16 cellular contexts compared by ENCODE assay signal in the genomic region with DNA sequence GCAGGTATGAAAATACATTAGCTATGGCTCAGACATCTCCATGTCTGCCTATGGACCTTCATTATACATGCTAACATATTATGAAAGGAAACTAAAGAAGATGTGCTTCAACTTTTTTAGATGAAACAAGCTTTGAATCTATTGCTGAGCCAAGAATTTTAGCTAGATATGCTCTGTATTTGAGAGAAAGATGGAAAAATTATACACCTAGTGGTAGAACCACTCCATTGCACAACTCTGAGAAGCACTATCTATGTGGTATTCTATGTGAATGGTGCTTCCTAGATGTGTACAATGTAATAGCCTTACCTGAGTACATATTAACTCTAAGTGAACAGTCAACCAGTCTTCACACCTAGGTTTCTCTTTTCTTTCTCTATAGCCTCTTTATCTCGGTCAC. TPM values are rescaled to one million over a fixed set of nuclear protein-coding genes. Genes with fewer than 3 reads are reported as not detected.
DNase-seq lines count a peak whose midpoint lies in the region; ATAC-seq and TF ChIP-seq lines count a peak whose summit lies in the region.
"Had no signal": no experiment of that assay in that cellular context is flagged by ENCODE, and none has a peak within 500 bp of the region (broad histone marks: within the 10 kb centered on the region; RNA-seq: fewer than 3 reads in every experiment).

No MANE protein-coding gene starts in this region.

- no peak overlapping the region for H3K27ac ChIP-seq in breast epithelium
- no peak overlapping the region for H3K27ac ChIP-seq in right cardiac atrium (ENCODE audit: low read length)
- H3K27ac ChIP-seq: A549, dorsolateral prefrontal cortex, stomach had no signal

- intact Hi-C loops in MCF 10A (cut with micrococcal nuclease), result no loop called here
- intact Hi-C loops in breast epithelium (cut with DNase I; ENCODE audit: low total_unique reads), result no loop called here
- intact Hi-C loops in right cardiac atrium (cut with DNase I), result loop anchor here in 2 of 4 donors (10.0 kb wide), 2 partner anchors 117 to 347 kb away; no protein-coding TSS in a partner anchor

- POLR2A ChIA-PET in MCF 10A (lab: Yijun Ruan, JAX) (no interaction called here), T-cell (lab: Charles Lee) (no interaction called here)

- H3K36me3 Mint-ChIP-seq in MCF 10A (ENCODE audit: insufficient read depth, unreplicated experiment), result no peaks in the 10 kb centered on the region
- no peaks in the 10 kb centered on the region for H3K36me3 Mint-ChIP-seq in T-cell

- H3K4me3 ChIP-seq in breast epithelium, result no peak overlapping the region
- H3K4me3 ChIP-seq in right cardiac atrium (ENCODE audit: low read length), result no peak overlapping the region
- H3K4me3 ChIP-seq: A549, dorsolateral prefrontal cortex, HAP-1, stomach had no signal

- H3K36me3 ChIP-seq in breast epithelium, result no peaks in the 10 kb centered on the region
- H3K36me3 ChIP-seq: HAP-1, stomach had no signal

- H3K4me3 Mint-ChIP-seq in MCF 10A (ENCODE audit: unreplicated experiment) (no peak overlapping the region), T-cell (no peak overlapping the region)

- no peak for TF ChIP-seq POLR2A in breast epithelium (IDR thresholded peaks at IDR 0.05)

- CTCF ChIA-PET in MCF 10A (lab: Yijun Ruan, JAX), result interaction anchor here (2.2 to 2.9 kb wide), 3 partner anchors 10 to 368 kb away, joined by 7 to 20 read pairs (median 12); no protein-coding TSS in a partner anchor
- CTCF ChIA-PET in T-cell (lab: Charles Lee), result interaction anchor here in 1 of 2 donors (1.6 kb wide), 1 partner anchor 47 kb away, joined by 3 read pairs; no protein-coding TSS in a partner anchor

- H3K9me3 ChIP-seq in breast epithelium (peaks cover 0 to 8% of the 10 kb centered on the region in 2 donors), right cardiac atrium (ENCODE audit: control insufficient read depth, low read length) (no peaks in the 10 kb centered on the region)
- H3K9me3 ChIP-seq: A549, HAP-1, stomach had no signal

- 94% methylated on average over 1 of the region's 1 CpG for WGBS in right cardiac atrium

- H3K9me3 Mint-ChIP-seq in MCF 10A (ENCODE audit: unreplicated experiment) (no peaks in the 10 kb centered on the region), T-cell (no peaks in the 10 kb centered on the region)

- H3K27ac Mint-ChIP-seq in MCF 10A (ENCODE audit: low read depth, unreplicated experiment) (no peak overlapping the region), T-cell (no peak overlapping the region)

- DNase-seq in MCF 10A (ENCODE audit: unreplicated experiment) (no peak), breast epithelium (ENCODE audit: low spot score in 2 of 2) (no peak), amniotic epithelial cell (ENCODE audit: low read depth) (peak; percentile 34), right cardiac atrium (no peak), T-cell (no peak)
- DNase-seq: DMS79 treated with DMSO at 0.1 percent for 48 hours, dorsolateral prefrontal cortex, left colon, stomach had no signal

- H3K4me1 Mint-ChIP-seq in MCF 10A (ENCODE audit: insufficient read depth, unreplicated experiment) (no peaks in the 10 kb centered on the region), T-cell (no peaks in the 10 kb centered on the region)

- TF ChIP-seq CTCF in MCF 10A (IDR thresholded peaks at IDR 0.05; ENCODE audit: unreplicated experiment) (peak; percentile 14), breast epithelium (IDR thresholded peaks at IDR 0.05) (no peak)

- peaks cover 43% of the 10 kb centered on the region for H3K27me3 Mint-ChIP-seq in MCF 10A (ENCODE audit: insufficient read depth, unreplicated experiment)
- H3K27me3 Mint-ChIP-seq in T-cell, result peaks cover 3 to 4% of the 10 kb centered on the region in 2 donors

- BruUV-seq in MCF 10A (replicated peaks; lab: Mats Ljungman, UMichigan), result no TSS peak

- ATAC-seq in HG02938 (IDR thresholded peaks at IDR 0.05; ENCODE audit: unreplicated experiment) (peak; percentile 81), GM21717 (IDR thresholded peaks at IDR 0.05; ENCODE audit: unreplicated experiment) (no peak), right cardiac atrium (no peak), HG02610 (IDR thresholded peaks at IDR 0.05; ENCODE audit: unreplicated experiment) (no peak), T-cell (replicated peaks in 1 of 4) (no peak)
- ATAC-seq: left colon had no signal

- no peaks in the 10 kb centered on the region for H3K4me1 ChIP-seq in breast epithelium
- no peaks in the 10 kb centered on the region for H3K4me1 ChIP-seq in right cardiac atrium (ENCODE audit: control insufficient read depth, insufficient read depth, low read length)
- H3K4me1 ChIP-seq: A549, HAP-1, stomach had no signal

- H3K27me3 ChIP-seq in breast epithelium (no peaks in the 10 kb centered on the region), right cardiac atrium (ENCODE audit: control insufficient read depth, insufficient read depth) (no peaks in the 10 kb centered on the region)
- H3K27me3 ChIP-seq: dorsolateral prefrontal cortex, stomach had no signal

RNA-seq across cellular contexts. Expression of gene EPYC, which starts 17.3 kb away (rescaled TPM):
- total RNA-seq in MCF 10A (2022) (not detected in 2 replicates), breast epithelium (not detected), right cardiac atrium (not detected), T-cell (not detected)
- polyA plus RNA-seq in right cardiac atrium, result 0.09 TPM
- total RNA-seq: dorsolateral prefrontal cortex, glomerular endothelial cell, HT1080, left colon, stomach had no signal
- polyA plus RNA-seq: A549, stomach had no signal

RNA-seq across cellular contexts. Expression of gene CCER1, which starts 32.5 kb away (rescaled TPM):
- total RNA-seq in MCF 10A (2022) (not detected in 2 replicates), breast epithelium (not detected), right cardiac atrium (not detected), T-cell (not detected)
- polyA plus RNA-seq in right cardiac atrium, result not detected
- total RNA-seq: dorsolateral prefrontal cortex, glomerular endothelial cell, HT1080, left colon, stomach had no signal
- polyA plus RNA-seq: A549, stomach had no signal
